Comparison of ENCODE assay signal across 27 cellular contexts in genomic region chr7:125643302-125643701, GRCh38.
"Had no signal": no experiment of that assay in that cellular context is flagged by ENCODE, and none has a peak within 500 bp of the region (broad histone marks: within the 10 kb centered on the region; RNA-seq: fewer than 3 reads in every experiment).

No MANE protein-coding gene starts in this region.

- H3K4me1 ChIP-seq: colonic mucosa, esophagus muscularis mucosa, esophagus squamous epithelium, foreskin keratinocyte, gastrocnemius medialis, gastroesophageal sphincter, heart left ventricle, heart right ventricle had no signal

- H3K27ac ChIP-seq: colonic mucosa, coronary artery, dorsolateral prefrontal cortex, epithelial cell of prostate, esophagus muscularis mucosa, esophagus squamous epithelium, foreskin keratinocyte, gastrocnemius medialis, gastroesophageal sphincter, heart left ventricle, heart right ventricle, hepatocyte had no signal

- DNase-seq: colonic mucosa; cortex of kidney; dermis blood vessel endothelial cell; dorsolateral prefrontal cortex; effector CD4-positive, alpha-beta T cell; effector CD8-positive, alpha-beta T cell; effector memory CD4-positive, alpha-beta T cell; effector memory CD8-positive, alpha-beta T cell; endodermal cell; erythroblast; esophagus squamous epithelium; foreskin fibroblast; foreskin keratinocyte; foreskin melanocyte; gastrocnemius medialis; glutamatergic neuron; head of caudate nucleus; heart left ventricle; heart right ventricle had no signal

- H3K36me3 ChIP-seq: colonic mucosa, esophagus muscularis mucosa, esophagus squamous epithelium, gastrocnemius medialis, gastroesophageal sphincter, heart left ventricle, heart right ventricle had no signal

- FAIRE-seq: endometrium, frontal cortex had no signal

- H3K4me3 ChIP-seq: colonic mucosa, coronary artery, dorsolateral prefrontal cortex, esophagus muscularis mucosa, esophagus squamous epithelium, gastrocnemius medialis, gastroesophageal sphincter, heart left ventricle, heart right ventricle, hepatocyte had no signal

- H3K9me3 ChIP-seq: colonic mucosa, esophagus muscularis mucosa, esophagus squamous epithelium, gastrocnemius medialis, gastroesophageal sphincter, heart left ventricle had no signal

- ATAC-seq: effector memory CD8-positive, alpha-beta T cell; esophagus mucosa; foreskin keratinocyte; gastrocnemius medialis; gastroesophageal sphincter; heart left ventricle; heart right ventricle had no signal

- H3K4me2 ChIP-seq: hepatocyte had no signal
